7 cellular contexts compared by ENCODE assay signal in the genomic region with DNA sequence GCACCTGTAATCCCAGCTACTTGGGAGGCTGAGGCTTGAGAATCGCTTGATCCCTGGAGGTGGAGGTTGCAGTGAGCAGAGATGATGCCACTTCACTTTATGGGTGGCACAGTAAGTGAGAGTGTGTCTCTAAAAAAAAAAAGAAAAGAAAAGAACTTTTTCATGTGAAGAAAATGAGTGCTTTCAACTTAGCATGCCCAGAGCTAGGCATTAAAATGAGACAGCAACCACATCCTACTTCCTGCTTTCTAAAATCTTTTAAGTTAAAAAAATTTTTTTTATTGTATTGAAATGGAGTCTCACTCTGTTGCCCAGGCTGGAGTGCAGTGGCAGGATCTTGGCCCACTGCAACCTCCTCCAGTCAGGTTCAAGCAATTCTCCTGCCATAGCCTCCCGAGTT.
A peak's percentile ranks its signal among the peaks of the same experiment; 100 is the strongest.
DNase-seq lines count a peak whose midpoint lies in the region; ATAC-seq and TF ChIP-seq lines count a peak whose summit lies in the region.
"Not testable (repeated sequence)": the region's sequence is repeated elsewhere in the genome, so short reads cannot be mapped to it uniquely, and the experiment has no call there.

No MANE protein-coding gene starts in this region.

- not testable (repeated sequence) for H3K27ac ChIP-seq in CD8-positive, alpha-beta memory T cell (ENCODE audit: low read depth, low read length)

- CTCF ChIA-PET in CD8-positive, alpha-beta memory T cell (lab: Charles Lee); activated CD8-positive, alpha-beta T cell treated with anti-CD3 and anti-CD28 coated beads for 36 hours (lab: Charles Lee); activated naive CD4-positive, alpha-beta T cell treated with anti-CD3 and anti-CD28 coated beads, Interleukin-2, amount 10 ng/mL, durations not matched to agents 7 days and 5 days (lab: Charles Lee): not testable (repeated sequence)

- not testable (repeated sequence) for H3K27me3 Mint-ChIP-seq in CD8-positive, alpha-beta memory T cell; activated CD8-positive, alpha-beta T cell treated with anti-CD3 and anti-CD28 coated beads for 36 hours; activated naive CD4-positive, alpha-beta T cell treated with anti-CD3 and anti-CD28 coated beads, Interleukin-2, amount 10 ng/mL, durations not matched to agents 7 days and 5 days; central memory CD8-positive, alpha-beta T cell; naive thymus-derived CD8-positive, alpha-beta T cell; stimulated activated naive CD8-positive, alpha-beta T cell treated with anti-CD3 and anti-CD28 coated beads, Interleukin-15, Interleukin-2, amounts not matched to agents 100 ng/mL and 50 ng/mL, for 24 hours

- peak; percentile 47 to 57 for ATAC-seq in activated CD4-positive, CD25-positive, alpha-beta regulatory T cell treated with anti-CD3 and anti-CD28 coated beads, Interleukin-2, amount 50 U/mL, for 24 hours
- ATAC-seq in activated CD8-positive, alpha-beta T cell treated with anti-CD3 and anti-CD28 coated beads for 36 hours = peak; percentile 57
- peak; percentile 85 for ATAC-seq in central memory CD8-positive, alpha-beta T cell (replicated peaks; ENCODE audit: extremely low read depth, poor library complexity, severe bottlenecking)
- peak; percentile 87 for ATAC-seq in naive thymus-derived CD8-positive, alpha-beta T cell

- peak in 2 of 5 donors; percentile 49 to 68 for DNase-seq in CD8-positive, alpha-beta memory T cell
- not testable (repeated sequence) for DNase-seq in activated CD8-positive, alpha-beta T cell treated with anti-CD3 and anti-CD28 coated beads for 36 hours; activated naive CD4-positive, alpha-beta T cell treated with anti-CD3 and anti-CD28 coated beads, Interleukin-2, amount 10 ng/mL, durations not matched to agents 7 days and 5 days; central memory CD8-positive, alpha-beta T cell (ENCODE audit: low spot score in 2 of 2)
- peak in 3 of 10 donors; percentile 47 to 70 (median 67) for DNase-seq in naive thymus-derived CD8-positive, alpha-beta T cell

- not testable (repeated sequence) for H3K36me3 Mint-ChIP-seq in CD8-positive, alpha-beta memory T cell; activated CD8-positive, alpha-beta T cell treated with anti-CD3 and anti-CD28 coated beads for 36 hours (ENCODE audit: low read depth); activated naive CD4-positive, alpha-beta T cell treated with anti-CD3 and anti-CD28 coated beads, Interleukin-2, amount 10 ng/mL, durations not matched to agents 7 days and 5 days; central memory CD8-positive, alpha-beta T cell (ENCODE audit: insufficient read depth); naive thymus-derived CD8-positive, alpha-beta T cell; stimulated activated naive CD8-positive, alpha-beta T cell treated with anti-CD3 and anti-CD28 coated beads, Interleukin-15, Interleukin-2, amounts not matched to agents 100 ng/mL and 50 ng/mL, for 24 hours (ENCODE audit: low read depth)

- intact Hi-C loops in activated CD8-positive, alpha-beta T cell treated with anti-CD3 and anti-CD28 coated beads for 36 hours (cut with micrococcal nuclease) = not testable (repeated sequence)

- not testable (repeated sequence) for H3K36me3 ChIP-seq in CD8-positive, alpha-beta memory T cell (ENCODE audit: insufficient read depth, low read length)

- H3K27ac Mint-ChIP-seq in CD8-positive, alpha-beta memory T cell = peak overlapping the region in 7 of 8 donors; percentile 54 to 92 (median 85)
- H3K27ac Mint-ChIP-seq in activated CD8-positive, alpha-beta T cell treated with anti-CD3 and anti-CD28 coated beads for 36 hours = peak overlapping the region; percentile 89
- peak overlapping the region; percentile 90 for H3K27ac Mint-ChIP-seq in activated naive CD4-positive, alpha-beta T cell treated with anti-CD3 and anti-CD28 coated beads, Interleukin-2, amount 10 ng/mL, durations not matched to agents 7 days and 5 days
- peak overlapping the region; percentile 84 for H3K27ac Mint-ChIP-seq in central memory CD8-positive, alpha-beta T cell (ENCODE audit: low read depth)
- H3K27ac Mint-ChIP-seq in naive thymus-derived CD8-positive, alpha-beta T cell = peak overlapping the region in 9 of 10 donors; percentile 76 to 94 (median 91)
- H3K27ac Mint-ChIP-seq in stimulated activated naive CD8-positive, alpha-beta T cell treated with anti-CD3 and anti-CD28 coated beads, Interleukin-15, Interleukin-2, amounts not matched to agents 100 ng/mL and 50 ng/mL, for 24 hours = peak overlapping the region; percentile 70

- not testable (repeated sequence) for H3K9me3 ChIP-seq in CD8-positive, alpha-beta memory T cell (ENCODE audit: low read length)

- H3K27me3 ChIP-seq in CD8-positive, alpha-beta memory T cell (ENCODE audit: insufficient read depth, low read length, poor library complexity, severe bottlenecking) = not testable (repeated sequence)

- H3K4me3 ChIP-seq in CD8-positive, alpha-beta memory T cell (ENCODE audit: low read length) = not testable (repeated sequence)

- peak overlapping the region in 4 of 7 donors; percentile 55 to 64 (median 60) for H3K4me3 Mint-ChIP-seq in CD8-positive, alpha-beta memory T cell
- not testable (repeated sequence) for H3K4me3 Mint-ChIP-seq in activated CD8-positive, alpha-beta T cell treated with anti-CD3 and anti-CD28 coated beads for 36 hours; activated naive CD4-positive, alpha-beta T cell treated with anti-CD3 and anti-CD28 coated beads, Interleukin-2, amount 10 ng/mL, durations not matched to agents 7 days and 5 days; central memory CD8-positive, alpha-beta T cell; stimulated activated naive CD8-positive, alpha-beta T cell treated with anti-CD3 and anti-CD28 coated beads, Interleukin-15, Interleukin-2, amounts not matched to agents 100 ng/mL and 50 ng/mL, for 24 hours
- H3K4me3 Mint-ChIP-seq in naive thymus-derived CD8-positive, alpha-beta T cell = peak overlapping the region in 8 of 10 donors; percentile 32 to 74 (median 62)

- peaks cover 24% of the 10 kb centered on the region for H3K4me1 ChIP-seq in CD8-positive, alpha-beta memory T cell (ENCODE audit: insufficient read depth, low read length)

- H3K4me1 Mint-ChIP-seq in CD8-positive, alpha-beta memory T cell = peaks cover 23 to 32% (median 28%) of the 10 kb centered on the region in 3 donors
- H3K4me1 Mint-ChIP-seq in activated CD8-positive, alpha-beta T cell treated with anti-CD3 and anti-CD28 coated beads for 36 hours (ENCODE audit: low read depth) = peaks cover 31% of the 10 kb centered on the region
- H3K4me1 Mint-ChIP-seq in activated naive CD4-positive, alpha-beta T cell treated with anti-CD3 and anti-CD28 coated beads, Interleukin-2, amount 10 ng/mL, durations not matched to agents 7 days and 5 days = peaks cover 32% of the 10 kb centered on the region
- H3K4me1 Mint-ChIP-seq in central memory CD8-positive, alpha-beta T cell = peaks cover 21% of the 10 kb centered on the region
- H3K4me1 Mint-ChIP-seq in naive thymus-derived CD8-positive, alpha-beta T cell = peaks cover 14 to 33% (median 28%) of the 10 kb centered on the region in 4 donors
- peaks cover 23% of the 10 kb centered on the region for H3K4me1 Mint-ChIP-seq in stimulated activated naive CD8-positive, alpha-beta T cell treated with anti-CD3 and anti-CD28 coated beads, Interleukin-15, Interleukin-2, amounts not matched to agents 100 ng/mL and 50 ng/mL, for 24 hours (ENCODE audit: low read depth)

- POLR2A ChIA-PET in CD8-positive, alpha-beta memory T cell (lab: Charles Lee) = interaction anchor here (0.8 kb wide), 1 partner anchor 22 kb away, joined by 5 read pairs; no protein-coding TSS in a partner anchor
- POLR2A ChIA-PET in activated CD8-positive, alpha-beta T cell treated with anti-CD3 and anti-CD28 coated beads for 36 hours (lab: Charles Lee) = not testable (repeated sequence)
- POLR2A ChIA-PET in naive thymus-derived CD8-positive, alpha-beta T cell (lab: Charles Lee) = interaction anchor here (1.0 kb wide), 1 partner anchor 22 kb away, joined by 7 read pairs; no protein-coding TSS in a partner anchor

- H3K9me3 Mint-ChIP-seq in CD8-positive, alpha-beta memory T cell; activated CD8-positive, alpha-beta T cell treated with anti-CD3 and anti-CD28 coated beads for 36 hours; activated naive CD4-positive, alpha-beta T cell treated with anti-CD3 and anti-CD28 coated beads, Interleukin-2, amount 10 ng/mL, durations not matched to agents 7 days and 5 days; central memory CD8-positive, alpha-beta T cell; naive thymus-derived CD8-positive, alpha-beta T cell; stimulated activated naive CD8-positive, alpha-beta T cell treated with anti-CD3 and anti-CD28 coated beads, Interleukin-15, Interleukin-2, amounts not matched to agents 100 ng/mL and 50 ng/mL, for 24 hours: not testable (repeated sequence)

- not testable (repeated sequence) for TF ChIP-seq CTCF in activated CD8-positive, alpha-beta T cell treated with anti-CD3 and anti-CD28 coated beads for 36 hours (IDR thresholded peaks at IDR 0.05)
